8 cellular contexts compared by ENCODE assay signal in genomic region chr10:87817873-87818504, GRCh38. TPM values are rescaled to one million over a fixed set of nuclear protein-coding genes. Genes with fewer than 3 reads are reported as not detected.
A peak's percentile ranks its signal among the peaks of the same experiment; 100 is the strongest.
DNase-seq lines count a peak whose midpoint lies in the region; ATAC-seq and TF ChIP-seq lines count a peak whose summit lies in the region.

Gene ATAD1 (minus strand): TSS chr10:87818226. CDS start chr10:87814599, 3,627 bp downstream.

- TF ChIP-seq POLR2A in lower leg skin (IDR thresholded peaks at IDR 0.05) = no peak

- peaks cover 20 to 31% (median 27%) of the 10 kb centered on the region in 10 experiments for H3K4me1 ChIP-seq in BLaER1 treated with 17β-estradiol and CSF1 and Interleukin-3, amounts not matched to agents 10 nM and 100 nM

- H3K36me3 ChIP-seq in BLaER1 treated with 17β-estradiol and CSF1 and Interleukin-3, amounts not matched to agents 10 nM and 100 nM = peaks cover 11 to 27% (median 15%) of the 10 kb centered on the region in 11 experiments; a peak in 20 of 22 replicates

- peak; percentile 30 for DNase-seq in GM19240 (ENCODE audit: insufficient read length, low spot score)
- peak; percentile 76 for DNase-seq in NCI-H526 treated with DMSO at 0.1 percent for 48 hours (lab: John Stamatoyannopoulos, UW)
- peak; percentile 84 to 89 for DNase-seq in activated CD4-positive, alpha-beta T cell treated with anti-CD3 and anti-CD28 coated beads, Interleukin-2, amount 50 U/mL, for 48 hours
- DNase-seq in dorsolateral prefrontal cortex = peak; percentile 66 to 92 (median 82)
- DNase-seq in lower leg skin (ENCODE audit: low spot score in 2 of 2) = peak; percentile 71 to 94
- peak; percentile 63 to 80 (median 79) for DNase-seq in stimulated activated CD4-positive, alpha-beta T cell treated with anti-CD3 and anti-CD28 coated beads, TNF-alpha, amount 100 ng/mL, for 1 hour (ENCODE audit: low read depth in 3 of 3, low spot score in 1 of 3)

- peak in 44 of 56 donors; percentile 8 to 68 (median 43) for TF ChIP-seq CTCF in dorsolateral prefrontal cortex (IDR thresholded peaks at IDR 0.05 in 54 of 56, conservative IDR thresholded peaks at IDR 0.05 in 2 of 56; ENCODE audit: low read depth in 1 of 56, partially characterized antibody in 56 of 56)
- no peak for TF ChIP-seq CTCF in lower leg skin (IDR thresholded peaks at IDR 0.05)

- peak within 1 kb of the TSS; percentile 75 to 89 (median 84) for H3K4me3 ChIP-seq in BLaER1 treated with 17β-estradiol and CSF1 and Interleukin-3, amounts not matched to agents 10 nM and 100 nM
- H3K4me3 ChIP-seq in dorsolateral prefrontal cortex = peak within 1 kb of the TSS; percentile 64 to 96 (median 84)
- peak within 1 kb of the TSS; percentile 90 for H3K4me3 ChIP-seq in lower leg skin (ENCODE audit: low read depth, poor library complexity, severe bottlenecking)

- peak within 1 kb of the TSS; percentile 84 to 98 (median 93) for H3K4me2 ChIP-seq in BLaER1 treated with 17β-estradiol and CSF1 and Interleukin-3, amounts not matched to agents 10 nM and 100 nM

- 0 to 1% methylated on average over 35 to 48 of the region's 48 CpGs for WGBS in lower leg skin, 2 donors

- H3K9me3 ChIP-seq in BLaER1 treated with 17β-estradiol and CSF1 and Interleukin-3, amounts not matched to agents 10 nM and 100 nM (replicated peaks in 1 of 11) = peaks cover 0 to 3% (median 0%) of the 10 kb centered on the region in 11 experiments; a peak in 2 of 22 replicates

- peaks cover 0 to 14% (median 7%) of the 10 kb centered on the region in 11 experiments; a peak in 6 of 22 replicates for H4K20me1 ChIP-seq in BLaER1 treated with 17β-estradiol and CSF1 and Interleukin-3, amounts not matched to agents 10 nM and 100 nM

- peak; percentile 33 for ATAC-seq in HG03469 (IDR thresholded peaks at IDR 0.05; ENCODE audit: unreplicated experiment)

- H3K27me3 ChIP-seq in BLaER1 treated with 17β-estradiol and CSF1 and Interleukin-3, amounts not matched to agents 10 nM and 100 nM = no peaks in the 10 kb centered on the region
- no peaks in the 10 kb centered on the region for H3K27me3 ChIP-seq in dorsolateral prefrontal cortex

- peak within 1 kb of the TSS; percentile 83 to 94 (median 89) for H3K27ac ChIP-seq in BLaER1 treated with 17β-estradiol and CSF1 and Interleukin-3, amounts not matched to agents 10 nM and 100 nM
- H3K27ac ChIP-seq in dorsolateral prefrontal cortex = peak within 1 kb of the TSS in 58 of 59 donors; percentile 4 to 95 (median 80)

- peak within 1 kb of the TSS; percentile 82 to 93 (median 89) for H3K9ac ChIP-seq in BLaER1 treated with 17β-estradiol and CSF1 and Interleukin-3, amounts not matched to agents 10 nM and 100 nM

- intact Hi-C loops in dorsolateral prefrontal cortex (cut with DNase I) = loop anchor here (1.0 to 2.0 kb wide), 2 partner anchors 45 to 47 kb away; partner anchors contain the start of genes KLLN (in 1 of the 2) and PTEN (in 1 of the 2)
- intact Hi-C loops in lower leg skin (cut with DNase I; ENCODE audit: low total_unique reads) = no loop called here

RNA-seq across cellular contexts. Expression of gene ATAD1, which starts in this region (rescaled TPM):
- total RNA-seq in dorsolateral prefrontal cortex (100 to 1,000 TPM in 1 of 120 experiments, 10 to 100 TPM in 119; 36.0 to 101 (median 69.0) TPM), lower leg skin (10 to 100 TPM; 34.2 to 43.2 (median 38.5) TPM)

Comparison
In these comparisons a context has a peak if more than half of its experiments do, and no peak if none do; other contexts are left out.
1. Peak in every context shown above with its lines: DNase-seq, ATAC-seq, H3K4me3 ChIP-seq and H3K27ac ChIP-seq.
2. DNase-seq: peak in every context shown above with its lines; median percentile 86 in activated CD4-positive, alpha-beta T cell treated with anti-CD3 and anti-CD28 coated beads, Interleukin-2, amount 50 U/mL, for 48 hours; 82 in lower leg skin; 82 in dorsolateral prefrontal cortex; 79 in stimulated activated CD4-positive, alpha-beta T cell treated with anti-CD3 and anti-CD28 coated beads, TNF-alpha, amount 100 ng/mL, for 1 hour; 76 in NCI-H526 treated with DMSO at 0.1 percent for 48 hours; 30 in GM19240.
3. CTCF ChIP-seq: peak in dorsolateral prefrontal cortex (44 of 56); none in lower leg skin (0 of 3).